ENCODE assay signal across 10 cellular contexts in the genomic region with DNA sequence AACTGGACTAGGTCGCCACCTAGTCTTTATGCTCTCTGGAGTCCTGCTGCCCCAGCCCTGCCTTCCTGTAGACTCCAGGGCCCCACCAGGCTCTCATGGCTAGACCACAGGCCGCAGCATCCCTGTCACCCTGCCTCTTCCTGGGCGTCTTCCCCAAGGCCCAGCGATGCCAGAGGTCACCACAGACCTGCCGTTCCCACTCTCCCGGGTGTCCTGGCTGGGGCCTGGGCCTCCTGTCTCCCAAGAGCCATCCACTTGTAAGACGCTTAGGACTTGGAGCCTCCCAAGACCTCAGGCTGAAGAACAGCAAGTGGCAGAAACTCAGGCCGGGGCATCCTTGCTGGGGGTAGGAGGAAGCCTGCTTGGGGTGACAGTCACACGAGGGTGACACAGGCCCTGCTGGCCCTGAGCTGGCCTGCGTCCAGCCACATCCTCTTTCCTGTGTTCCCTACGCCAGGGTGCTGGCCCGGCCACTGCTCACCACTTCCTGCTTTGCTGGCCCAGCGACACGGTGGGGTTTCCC. TPM values are rescaled to one million over a fixed set of nuclear protein-coding genes. Genes with fewer than 3 reads are reported as not detected.
DNase-seq lines count a peak whose midpoint lies in the region; ATAC-seq and TF ChIP-seq lines count a peak whose summit lies in the region.
"Had no signal": no experiment of that assay in that cellular context is flagged by ENCODE, and none has a peak within 500 bp of the region (broad histone marks: within the 10 kb centered on the region; RNA-seq: fewer than 3 reads in every experiment).

No MANE protein-coding gene starts in this region.

- H3K36me3 ChIP-seq in right lobe of liver: peaks cover 0 to 8% (median 3%) of the 10 kb centered on the region in 4 donors
- peaks cover 17% of the 10 kb centered on the region for H3K36me3 ChIP-seq in suprapubic skin
- no peaks in the 10 kb centered on the region; the same call in 1 of the 2 replicates for H3K36me3 ChIP-seq in SJCRH30
- no peaks in the 10 kb centered on the region for H3K36me3 ChIP-seq in testis (ENCODE audit: low read depth, missing control alignments)

- H3K9me3 Mint-ChIP-seq in activated CD4-positive, alpha-beta T cell treated with anti-CD3 and anti-CD28 coated beads for 36 hours (ENCODE audit: low read depth): no peaks in the 10 kb centered on the region
- no peaks in the 10 kb centered on the region for H3K9me3 Mint-ChIP-seq in activated naive CD8-positive, alpha-beta T cell treated with anti-CD3 and anti-CD28 coated beads, Interleukin-2, amount 10 ng/mL, durations not matched to agents 7 days and 5 days

- H3K4me3 ChIP-seq in right lobe of liver: no peak overlapping the region
- no peak overlapping the region for H3K4me3 ChIP-seq in suprapubic skin
- H3K4me3 ChIP-seq in SJCRH30: no peak overlapping the region
- no peak overlapping the region for H3K4me3 ChIP-seq in testis

- no peaks in the 10 kb centered on the region for H3K27me3 ChIP-seq in right lobe of liver
- no peaks in the 10 kb centered on the region for H3K27me3 ChIP-seq in suprapubic skin
- H3K27me3 ChIP-seq in SJCRH30: no peaks in the 10 kb centered on the region
- H3K27me3 ChIP-seq in testis: no peaks in the 10 kb centered on the region

- TF ChIP-seq POLR2A in right lobe of liver (IDR thresholded peaks at IDR 0.05): no peak
- TF ChIP-seq POLR2A in suprapubic skin (IDR thresholded peaks at IDR 0.05): no peak
- no peak for TF ChIP-seq POLR2A in testis (IDR thresholded peaks at IDR 0.05)

- H3K27ac Mint-ChIP-seq in activated CD4-positive, alpha-beta T cell treated with anti-CD3 and anti-CD28 coated beads for 36 hours: peak overlapping the region; percentile 80
- H3K27ac Mint-ChIP-seq in activated naive CD8-positive, alpha-beta T cell treated with anti-CD3 and anti-CD28 coated beads, Interleukin-2, amount 10 ng/mL, durations not matched to agents 7 days and 5 days: peak overlapping the region; percentile 97

- no peaks in the 10 kb centered on the region for H3K27me3 Mint-ChIP-seq in activated CD4-positive, alpha-beta T cell treated with anti-CD3 and anti-CD28 coated beads for 36 hours
- H3K27me3 Mint-ChIP-seq in activated naive CD8-positive, alpha-beta T cell treated with anti-CD3 and anti-CD28 coated beads, Interleukin-2, amount 10 ng/mL, durations not matched to agents 7 days and 5 days: no peaks in the 10 kb centered on the region

- no peak overlapping the region for H3K4me3 Mint-ChIP-seq in activated CD4-positive, alpha-beta T cell treated with anti-CD3 and anti-CD28 coated beads for 36 hours
- H3K4me3 Mint-ChIP-seq in activated naive CD8-positive, alpha-beta T cell treated with anti-CD3 and anti-CD28 coated beads, Interleukin-2, amount 10 ng/mL, durations not matched to agents 7 days and 5 days: peak overlapping the region; percentile 63

- no peak for TF ChIP-seq EP300 in suprapubic skin (IDR thresholded peaks at IDR 0.05)

- peak overlapping the region; percentile 81 to 97 (median 94) for H3K27ac ChIP-seq in right lobe of liver
- peak overlapping the region; percentile 73 for H3K27ac ChIP-seq in suprapubic skin
- H3K27ac ChIP-seq in SJCRH30: no peak overlapping the region
- H3K27ac ChIP-seq in testis: peak overlapping the region in 1 of 2 donors; percentile 67

- ATAC-seq in activated CD4-positive, alpha-beta T cell treated with anti-CD3 and anti-CD28 coated beads for 36 hours: peak; percentile 11
- peak; percentile 44 for ATAC-seq in activated naive CD8-positive, alpha-beta T cell treated with anti-CD3 and anti-CD28 coated beads, Interleukin-2, amount 10 ng/mL, durations not matched to agents 7 days and 5 days (ENCODE audit: low read depth)
- ATAC-seq in right lobe of liver (peak in 3 of 4 donors; percentile 20 to 40 (median 30)), HG02610 (IDR thresholded peaks at IDR 0.05; ENCODE audit: unreplicated experiment) (no peak)

- CTCF ChIA-PET in activated CD4-positive, alpha-beta T cell treated with anti-CD3 and anti-CD28 coated beads for 36 hours (lab: Charles Lee): interaction anchor here (0.6 to 1.6 kb wide), 2 partner anchors 169 to 172 kb away, joined by 4 read pairs; no protein-coding TSS in a partner anchor

- DNase-seq in activated CD4-positive, alpha-beta T cell treated with anti-CD3 and anti-CD28 coated beads for 36 hours: peak; percentile 47
- DNase-seq in activated CD4-positive, alpha-beta T cell treated with anti-CD3 and anti-CD28 coated beads, Interleukin-2, amount 50 U/mL, for 1 hour: no peak
- peak; percentile 56 for DNase-seq in activated naive CD8-positive, alpha-beta T cell treated with anti-CD3 and anti-CD28 coated beads, Interleukin-2, amount 10 ng/mL, durations not matched to agents 7 days and 5 days
- DNase-seq in right lobe of liver: peak; percentile 73 to 87 (median 85)
- DNase-seq in suprapubic skin (ENCODE audit: low spot score in 2 of 2): no peak
- no peak for DNase-seq in SJCRH30
- no peak for DNase-seq in testis
- DNase-seq: activated gamma-delta T cell, NCI-H1436 treated with DMSO at 0.1 percent for 48 hours had no signal

- H3K36me3 Mint-ChIP-seq in activated CD4-positive, alpha-beta T cell treated with anti-CD3 and anti-CD28 coated beads for 36 hours (ENCODE audit: low read depth): peaks cover 12% of the 10 kb centered on the region
- H3K36me3 Mint-ChIP-seq in activated naive CD8-positive, alpha-beta T cell treated with anti-CD3 and anti-CD28 coated beads, Interleukin-2, amount 10 ng/mL, durations not matched to agents 7 days and 5 days: peaks cover 3% of the 10 kb centered on the region

- intact Hi-C loops in activated CD4-positive, alpha-beta T cell treated with anti-CD3 and anti-CD28 coated beads for 36 hours (cut with DNase I, micrococcal nuclease): loop anchor here (5.0 to 10.0 kb wide), 2 partner anchors 34 to 1638 kb away; a partner anchor contains a TSS
- intact Hi-C loops in right lobe of liver (cut with DNase I): no loop called here
- intact Hi-C loops in testis (cut with DNase I; ENCODE audit: low total_unique reads): no loop called here

- WGBS in right lobe of liver (ENCODE audit: insufficient coverage, low coverage, low lambda C conversion rate, missing lambda C conversion rate): 13% methylated on average over 3 of the region's 14 CpGs
- WGBS in suprapubic skin: 72% methylated on average over 13 of the region's 14 CpGs
- WGBS in testis, 2 donors: 69 to 70% methylated on average over 12 to 14 of the region's 14 CpGs

- no peak for TF ChIP-seq CTCF in right lobe of liver (IDR thresholded peaks at IDR 0.05)
- TF ChIP-seq CTCF in suprapubic skin (IDR thresholded peaks at IDR 0.05): no peak
- TF ChIP-seq CTCF in testis (IDR thresholded peaks at IDR 0.05): no peak

- H3K4me1 ChIP-seq in right lobe of liver (peaks cover 0 to 58% (median 25%) of the 10 kb centered on the region in 4 donors), suprapubic skin (peaks cover 77% of the 10 kb centered on the region), SJCRH30 (peaks cover 9% of the 10 kb centered on the region), testis (peaks cover 25% of the 10 kb centered on the region)

- POLR2A ChIA-PET in activated CD4-positive, alpha-beta T cell treated with anti-CD3 and anti-CD28 coated beads for 36 hours (lab: Charles Lee): interaction anchor here (0.5 kb wide), 1 partner anchor 23 kb away, joined by 3 read pairs; no protein-coding TSS in a partner anchor
- POLR2A ChIA-PET in activated naive CD8-positive, alpha-beta T cell treated with anti-CD3 and anti-CD28 coated beads, Interleukin-2, amount 10 ng/mL, durations not matched to agents 7 days and 5 days (lab: Charles Lee): interaction anchor here (0.6 to 3.2 kb wide), 5 partner anchors 8 to 63 kb away, joined by 3 to 12 read pairs (median 4); a partner anchor contains a TSS

- H3K4me1 Mint-ChIP-seq in activated CD4-positive, alpha-beta T cell treated with anti-CD3 and anti-CD28 coated beads for 36 hours: peaks cover 18% of the 10 kb centered on the region
- peaks cover 20% of the 10 kb centered on the region for H3K4me1 Mint-ChIP-seq in activated naive CD8-positive, alpha-beta T cell treated with anti-CD3 and anti-CD28 coated beads, Interleukin-2, amount 10 ng/mL, durations not matched to agents 7 days and 5 days

- H3K9me3 ChIP-seq in right lobe of liver: no peaks in the 10 kb centered on the region
- no peaks in the 10 kb centered on the region for H3K9me3 ChIP-seq in suprapubic skin
- no peaks in the 10 kb centered on the region for H3K9me3 ChIP-seq in SJCRH30 (replicated peaks)
- no peaks in the 10 kb centered on the region for H3K9me3 ChIP-seq in testis

RNA-seq across cellular contexts. Expression of a gene that starts 2.0 kb away (rescaled TPM):
- total RNA-seq in activated CD4-positive, alpha-beta T cell treated with anti-CD3 and anti-CD28 coated beads for 36 hours: 100 to 1,000 TPM; 117 to 151 TPM
- 100 to 1,000 TPM; 297 to 308 TPM for total RNA-seq in activated naive CD8-positive, alpha-beta T cell treated with anti-CD3 and anti-CD28 coated beads, Interleukin-2, amount 10 ng/mL, durations not matched to agents 7 days and 5 days
- total RNA-seq in right lobe of liver: 10 to 100 TPM; 39.4 to 97.1 (median 69.3) TPM
- total RNA-seq in suprapubic skin: 10 to 100 TPM; 19.4 to 50.9 (median 41.2) TPM
- 2.7 and 6.1 TPM in 2 replicates for total RNA-seq in SJCRH30 (2014; rRNA removed; shearing (Covaris generic))
- total RNA-seq in testis: 10 to 100 TPM; 52.8 to 53.6 TPM
- 22.2 TPM for polyA plus RNA-seq in testis (ENCODE audit: insufficient read depth, low read depth, low replicate concordance)

RNA-seq across cellular contexts. Expression of a gene that starts 6.3 kb away (rescaled TPM):
- 100 to 1,000 TPM; 108 to 113 TPM for total RNA-seq in activated CD4-positive, alpha-beta T cell treated with anti-CD3 and anti-CD28 coated beads for 36 hours
- total RNA-seq in activated naive CD8-positive, alpha-beta T cell treated with anti-CD3 and anti-CD28 coated beads, Interleukin-2, amount 10 ng/mL, durations not matched to agents 7 days and 5 days: 100 to 1,000 TPM; 117 to 128 TPM
- total RNA-seq in right lobe of liver: 100 to 1,000 TPM in 3 of 6 experiments, 10 to 100 TPM in 3; 61.9 to 159 (median 88.4) TPM
- 100 to 1,000 TPM in 3 of 4 donors, 10 to 100 TPM in 1; 90.8 to 155 (median 148) TPM for total RNA-seq in suprapubic skin
- total RNA-seq in SJCRH30 (2014; rRNA removed; shearing (Covaris generic)): 77.7 and 103 TPM in 2 replicates
- 100 to 1,000 TPM; 184 to 196 TPM for total RNA-seq in testis
- 149 TPM for polyA plus RNA-seq in testis (ENCODE audit: insufficient read depth, low read depth, low replicate concordance)

RNA-seq across cellular contexts. Expression of a gene that starts 26.7 kb away (rescaled TPM):
- not detected for total RNA-seq in activated CD4-positive, alpha-beta T cell treated with anti-CD3 and anti-CD28 coated beads for 36 hours
- under 1 TPM; 0.45 to 0.61 TPM for total RNA-seq in activated naive CD8-positive, alpha-beta T cell treated with anti-CD3 and anti-CD28 coated beads, Interleukin-2, amount 10 ng/mL, durations not matched to agents 7 days and 5 days
- total RNA-seq in right lobe of liver (1 to 10 TPM; 2.3 to 7.4 (median 4.4) TPM), suprapubic skin (1 to 10 TPM; 3.2 to 6.4 (median 5.9) TPM), testis (1 to 10 TPM; 4.4 to 5.3 TPM)
- 0.51 and 0.53 TPM in 2 replicates for total RNA-seq in SJCRH30 (2014; rRNA removed; shearing (Covaris generic))
- polyA plus RNA-seq in testis (ENCODE audit: insufficient read depth, low read depth, low replicate concordance): 8.1 TPM

RNA-seq across cellular contexts. Expression of a gene that starts 32.9 kb away (rescaled TPM):
- total RNA-seq in activated CD4-positive, alpha-beta T cell treated with anti-CD3 and anti-CD28 coated beads for 36 hours: 10 to 100 TPM; 16.3 to 16.7 TPM
- total RNA-seq in activated naive CD8-positive, alpha-beta T cell treated with anti-CD3 and anti-CD28 coated beads, Interleukin-2, amount 10 ng/mL, durations not matched to agents 7 days and 5 days: 10 to 100 TPM; 35.1 to 42.6 TPM
- 10 to 100 TPM; 13.3 to 21.4 (median 17.9) TPM for total RNA-seq in right lobe of liver
- total RNA-seq in suprapubic skin: 10 to 100 TPM; 22.7 to 34.3 (median 28.1) TPM
- total RNA-seq in SJCRH30 (2014; rRNA removed; shearing (Covaris generic)): not detected in 2 replicates
- total RNA-seq in testis: 10 to 100 TPM in 1 of 2 donors, 1 to 10 TPM in 1; 5.3 to 12.3 TPM
- 7.9 TPM for polyA plus RNA-seq in testis (ENCODE audit: insufficient read depth, low read depth, low replicate concordance)

Comparison
In these comparisons a context has a peak if more than half of its experiments do, and no peak if none do; other contexts are left out.
1. DNase-seq: peak in activated CD4-positive, alpha-beta T cell treated with anti-CD3 and anti-CD28 coated beads for 36 hours (single experiment), activated naive CD8-positive, alpha-beta T cell treated with anti-CD3 and anti-CD28 coated beads, Interleukin-2, amount 10 ng/mL, durations not matched to agents 7 days and 5 days (single experiment) and right lobe of liver (3 of 3); none in activated CD4-positive, alpha-beta T cell treated with anti-CD3 and anti-CD28 coated beads, Interleukin-2, amount 50 U/mL, for 1 hour (single experiment), suprapubic skin (0 of 2), SJCRH30 (0 of 2) and testis (single experiment).
2. intact Hi-C loops: an anchor here in activated CD4-positive, alpha-beta T cell treated with anti-CD3 and anti-CD28 coated beads for 36 hours (5.0 to 10.0 kb wide); none called in right lobe of liver and testis.